ENCODE assay signal across 23 cellular contexts in the genomic region with DNA sequence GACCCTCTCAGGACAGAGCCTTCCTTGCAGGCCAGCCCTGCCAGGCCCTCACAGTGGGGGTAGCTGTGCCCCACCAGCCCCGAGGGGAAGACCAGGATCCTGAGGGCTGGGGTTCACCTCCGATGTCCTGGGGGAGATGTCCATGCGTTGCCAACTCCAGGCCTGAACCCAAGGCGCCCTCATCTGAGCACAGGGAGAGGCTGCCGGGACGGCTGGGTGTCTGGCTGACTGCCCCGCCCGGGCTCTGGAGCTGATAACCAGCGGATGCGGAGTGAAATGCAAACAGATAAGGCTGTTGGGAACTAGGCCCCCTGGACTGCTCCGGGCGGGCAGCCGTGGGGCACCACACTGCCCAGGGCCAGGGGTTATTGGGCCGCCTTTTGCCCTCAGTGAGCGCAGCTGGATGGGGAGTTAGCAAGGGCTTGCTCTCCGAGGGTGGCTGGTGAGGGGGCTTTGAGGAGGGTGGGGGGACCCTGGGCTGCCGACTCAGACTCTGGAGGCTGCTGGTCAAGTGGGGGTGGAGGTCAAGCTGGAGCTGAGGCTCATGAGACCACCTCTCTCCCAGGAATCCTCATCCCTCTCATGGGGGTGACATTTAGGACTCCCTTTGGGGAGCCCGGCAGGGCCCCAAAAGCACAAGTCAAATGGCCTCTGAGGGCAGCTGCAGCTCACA. TPM values are rescaled to one million over a fixed set of nuclear protein-coding genes. Genes with fewer than 3 reads are reported as not detected.
A peak's percentile ranks its signal among the peaks of the same experiment; 100 is the strongest.
DNase-seq lines count a peak whose midpoint lies in the region; ATAC-seq, FAIRE-seq and TF ChIP-seq lines count a peak whose summit lies in the region.
"Had no signal": no experiment of that assay in that cellular context is flagged by ENCODE, and none has a peak within 500 bp of the region (broad histone marks: within the 10 kb centered on the region; RNA-seq: fewer than 3 reads in every experiment).

No MANE protein-coding gene starts in this region.

- TF ChIP-seq CTCF in natural killer cell (IDR thresholded peaks at IDR 0.05) (no peak), chondrocyte (IDR thresholded peaks at IDR 0.05) (no peak), HepG2 (CRISPR knock-in tag; IDR thresholded peaks at IDR 0.05) (peak; percentile 64), smooth muscle cell (IDR thresholded peaks at IDR 0.05; ENCODE audit: borderline replicate concordance, insufficient read depth, poor library complexity, severe bottlenecking) (no peak)

- H3K79me2 ChIP-seq in HepG2 (ENCODE audit: insufficient read depth, low read length) = no peaks in the 10 kb centered on the region
- no peaks in the 10 kb centered on the region for H3K79me2 ChIP-seq in smooth muscle cell (ENCODE audit: low read depth)

- TF ChIP-seq POLR2A in HepG2 (IDR thresholded peaks at IDR 0.05; ENCODE audit: insufficient read depth in 1 of 2, low read depth in 2 of 2, low read length in 2 of 2) = no peak

- TF ChIP-seq EP300 in HepG2 (IDR thresholded peaks at IDR 0.05; ENCODE audit: low read depth in 2 of 2, low read length in 2 of 2) (no peak), HepG2 (CRISPR knock-in tag; IDR thresholded peaks at IDR 0.05; ENCODE audit: borderline replicate concordance) (no peak)

- no peaks in the 10 kb centered on the region for H4K20me1 ChIP-seq in HepG2 (ENCODE audit: insufficient read depth, low read length)
- H4K20me1 ChIP-seq in smooth muscle cell (ENCODE audit: low read depth) = no peaks in the 10 kb centered on the region

- in situ Hi-C loops in HepG2 (cut with HindIII; ENCODE audit: extremely low pct_ligation_motif_present, low pct_unique_long_range_greater_than_20kb) = no loop called here

- peaks cover 3 to 8% of the 10 kb centered on the region in 2 donors for H3K4me1 Mint-ChIP-seq in natural killer cell treated with Interleukin-12 subunit alpha and Interleukin-12 subunit beta and Interleukin-15 and Interleukin-18, amount 100 ng/mL, for 72 hours (ENCODE audit: low read depth in 2 of 2)
- H3K4me1 Mint-ChIP-seq in natural killer cell (peaks cover 12% of the 10 kb centered on the region in 2 donors), chondrocyte (ENCODE audit: low read depth) (no peaks in the 10 kb centered on the region)
- H3K4me1 Mint-ChIP-seq in activated naive CD4-positive, alpha-beta T cell treated with anti-CD3 and anti-CD28 coated beads, Interleukin-2, amount 10 ng/mL, durations not matched to agents 7 days and 5 days = no peaks in the 10 kb centered on the region
- H3K4me1 Mint-ChIP-seq: activated naive CD8-positive, alpha-beta T cell treated with anti-CD3 and anti-CD28 coated beads, Interleukin-2, amount 50 U/mL, for 24 hours; stimulated activated naive CD8-positive, alpha-beta T cell treated with anti-CD3 and anti-CD28 coated beads, Interleukin-15, amount 100 ng/mL, for 72 hours had no signal

- H3K36me3 Mint-ChIP-seq in natural killer cell treated with Interleukin-12 subunit alpha and Interleukin-12 subunit beta and Interleukin-15 and Interleukin-18, amount 100 ng/mL, for 72 hours = no peaks in the 10 kb centered on the region
- H3K36me3 Mint-ChIP-seq in natural killer cell (no peaks in the 10 kb centered on the region), chondrocyte (ENCODE audit: low read depth) (peaks cover 3% of the 10 kb centered on the region)
- no peaks in the 10 kb centered on the region for H3K36me3 Mint-ChIP-seq in activated naive CD4-positive, alpha-beta T cell treated with anti-CD3 and anti-CD28 coated beads, Interleukin-2, amount 10 ng/mL, durations not matched to agents 7 days and 5 days
- H3K36me3 Mint-ChIP-seq: naive thymus-derived CD4-positive, alpha-beta T cell had no signal

- no TSS peak for BruUV-seq in HepG2 (replicated peaks; lab: Mats Ljungman, UMichigan)

- H3K4me2 ChIP-seq in HepG2 (ENCODE audit: low read depth, low read length) (no peak overlapping the region), smooth muscle cell (no peak overlapping the region)

- no peak overlapping the region for H3K27ac Mint-ChIP-seq in natural killer cell treated with Interleukin-12 subunit alpha and Interleukin-12 subunit beta and Interleukin-15 and Interleukin-18, amount 100 ng/mL, for 72 hours
- H3K27ac Mint-ChIP-seq in natural killer cell (no peak overlapping the region), chondrocyte (ENCODE audit: unreplicated experiment) (no peak overlapping the region)
- no peak overlapping the region for H3K27ac Mint-ChIP-seq in activated naive CD4-positive, alpha-beta T cell treated with anti-CD3 and anti-CD28 coated beads, Interleukin-2, amount 10 ng/mL, durations not matched to agents 7 days and 5 days
- H3K27ac Mint-ChIP-seq: activated CD8-positive, alpha-beta T cell treated with anti-CD3 and anti-CD28 coated beads, Interleukin-2, amount 10 ng/mL, durations not matched to agents 7 days and 5 days; activated naive CD8-positive, alpha-beta T cell treated with anti-CD3 and anti-CD28 coated beads, Interleukin-2, amount 50 U/mL, for 24 hours; activated T-cell treated with anti-CD3 and anti-CD28 coated beads, Interleukin-2, amount 50 U/mL, for 72 hours; effector memory CD8-positive, alpha-beta T cell; naive thymus-derived CD4-positive, alpha-beta T cell; stimulated activated naive CD8-positive, alpha-beta T cell treated with anti-CD3 and anti-CD28 coated beads, Interleukin-15, amount 100 ng/mL, for 72 hours had no signal

- H3K27ac ChIP-seq in HepG2 (ENCODE audit: extremely low read length, insufficient read depth, low read length) = no peak overlapping the region
- no peak overlapping the region for H3K27ac ChIP-seq in smooth muscle cell (ENCODE audit: low read depth)
- H3K27ac ChIP-seq: vagina, WERI-Rb-1 had no signal

- H3K4me3 Mint-ChIP-seq in natural killer cell treated with Interleukin-12 subunit alpha and Interleukin-12 subunit beta and Interleukin-15 and Interleukin-18, amount 100 ng/mL, for 72 hours = no peak overlapping the region
- H3K4me3 Mint-ChIP-seq in natural killer cell (no peak overlapping the region), chondrocyte (ENCODE audit: unreplicated experiment) (no peak overlapping the region)
- H3K4me3 Mint-ChIP-seq in activated naive CD4-positive, alpha-beta T cell treated with anti-CD3 and anti-CD28 coated beads, Interleukin-2, amount 10 ng/mL, durations not matched to agents 7 days and 5 days = no peak overlapping the region
- H3K4me3 Mint-ChIP-seq: activated CD8-positive, alpha-beta T cell treated with anti-CD3 and anti-CD28 coated beads, Interleukin-2, amount 10 ng/mL, durations not matched to agents 7 days and 5 days; activated naive CD8-positive, alpha-beta T cell treated with anti-CD3 and anti-CD28 coated beads, Interleukin-2, amount 50 U/mL, for 24 hours; activated T-cell treated with anti-CD3 and anti-CD28 coated beads, Interleukin-2, amount 50 U/mL, for 72 hours; effector memory CD8-positive, alpha-beta T cell; naive thymus-derived CD4-positive, alpha-beta T cell; stimulated activated naive CD8-positive, alpha-beta T cell treated with anti-CD3 and anti-CD28 coated beads, Interleukin-15, amount 100 ng/mL, for 72 hours had no signal

- H3K9me3 ChIP-seq in HepG2 (ENCODE audit: low read length) (no peaks in the 10 kb centered on the region), smooth muscle cell (replicated peaks; ENCODE audit: low read depth) (no peaks in the 10 kb centered on the region)
- H3K9me3 ChIP-seq: vagina had no signal

- peaks cover 5 to 7% of the 10 kb centered on the region in 2 donors for H3K27me3 Mint-ChIP-seq in natural killer cell treated with Interleukin-12 subunit alpha and Interleukin-12 subunit beta and Interleukin-15 and Interleukin-18, amount 100 ng/mL, for 72 hours
- no peaks in the 10 kb centered on the region for H3K27me3 Mint-ChIP-seq in natural killer cell (ENCODE audit: low read depth in 2 of 2)
- H3K27me3 Mint-ChIP-seq in chondrocyte (ENCODE audit: low read depth) = peaks cover 15% of the 10 kb centered on the region
- H3K27me3 Mint-ChIP-seq in activated naive CD4-positive, alpha-beta T cell treated with anti-CD3 and anti-CD28 coated beads, Interleukin-2, amount 10 ng/mL, durations not matched to agents 7 days and 5 days = peaks cover 11% of the 10 kb centered on the region

- no peak overlapping the region for H2AFZ ChIP-seq in HepG2 (ENCODE audit: low read length)
- no peak overlapping the region for H2AFZ ChIP-seq in smooth muscle cell (ENCODE audit: low read depth)

- H3K4me1 ChIP-seq in HepG2 (ENCODE audit: insufficient read depth, low read length) (peaks cover 9% of the 10 kb centered on the region), smooth muscle cell (ENCODE audit: low read depth) (no peaks in the 10 kb centered on the region)
- H3K4me1 ChIP-seq: vagina had no signal

- H3K27me3 ChIP-seq in HepG2 (ENCODE audit: control insufficient read depth in 1 of 2, insufficient read depth in 2 of 2, low read length in 2 of 2) = peaks cover 11 to 82% of the 10 kb centered on the region in 2 experiments; a peak in 4 of 5 replicates
- H3K27me3 ChIP-seq in smooth muscle cell (ENCODE audit: low read depth) = peaks cover 5% of the 10 kb centered on the region
- H3K27me3 ChIP-seq: vagina had no signal

- 0 out of 2 replicates have a peak, but pooled peaks have one; percentile 23 for TF ChIP-seq RAD21 in HepG2 (CRISPR knock-in tag; IDR thresholded peaks at IDR 0.05)

- no peak for ATAC-seq in natural killer cell treated with Interleukin-12 subunit alpha and Interleukin-12 subunit beta and Interleukin-15 and Interleukin-18, amount 100 ng/mL, for 72 hours
- no peak for ATAC-seq in natural killer cell
- ATAC-seq in HepG2 = peak; percentile 73
- no peak for ATAC-seq in HG02938 (IDR thresholded peaks at IDR 0.05; ENCODE audit: unreplicated experiment)
- no peak for ATAC-seq in GM21529 (IDR thresholded peaks at IDR 0.05; ENCODE audit: unreplicated experiment)
- ATAC-seq: activated CD8-positive, alpha-beta T cell treated with anti-CD3 and anti-CD28 coated beads, Interleukin-2, amount 10 ng/mL, durations not matched to agents 7 days and 5 days; activated naive CD8-positive, alpha-beta T cell treated with anti-CD3 and anti-CD28 coated beads, Interleukin-2, amount 50 U/mL, for 24 hours; activated T-cell treated with anti-CD3 and anti-CD28 coated beads, Interleukin-2, amount 50 U/mL, for 72 hours; effector memory CD8-positive, alpha-beta T cell; stimulated activated naive CD8-positive, alpha-beta T cell treated with anti-CD3 and anti-CD28 coated beads, Interleukin-15, amount 100 ng/mL, for 72 hours had no signal

- H3K36me3 ChIP-seq in HepG2 (replicated peaks in 1 of 2; ENCODE audit: control insufficient read depth in 1 of 2, insufficient read depth in 2 of 2, low read length in 2 of 2) = no peaks in the 10 kb centered on the region
- no peaks in the 10 kb centered on the region for H3K36me3 ChIP-seq in smooth muscle cell (ENCODE audit: low read depth)
- H3K36me3 ChIP-seq: vagina, WERI-Rb-1 had no signal

- no peaks in the 10 kb centered on the region for H3F3A ChIP-seq in smooth muscle cell (ENCODE audit: low read depth)

- CTCF ChIA-PET in HepG2 (lab: Yijun Ruan, JAX; ENCODE audit: low intra/inter-chr PET ratio, low total read pairs) = no interaction called here
- CTCF ChIA-PET in activated naive CD4-positive, alpha-beta T cell treated with anti-CD3 and anti-CD28 coated beads, Interleukin-2, amount 10 ng/mL, durations not matched to agents 7 days and 5 days (lab: Charles Lee) = interaction anchor here (1.6 kb wide), 1 partner anchor 9 kb away, joined by 5 read pairs; no protein-coding TSS in a partner anchor

- no peak overlapping the region for H3K9ac ChIP-seq in HepG2 (ENCODE audit: insufficient read depth, low read depth, low read length)
- H3K9ac ChIP-seq in smooth muscle cell (ENCODE audit: low read depth) = no peak overlapping the region

- no peak overlapping the region; a peak in 1 of 6 replicates for H3K4me3 ChIP-seq in HepG2 (replicated peaks in 1 of 3; ENCODE audit: insufficient read depth in 1 of 3, low read depth in 2 of 3, low read length in 3 of 3)
- no peak overlapping the region for H3K4me3 ChIP-seq in smooth muscle cell
- H3K4me3 ChIP-seq: vagina had no signal

- peak; percentile 58 for DNase-seq in natural killer cell treated with Interleukin-12 subunit alpha and Interleukin-12 subunit beta and Interleukin-15 and Interleukin-18, amount 100 ng/mL, for 72 hours (ENCODE audit: low spot score)
- DNase-seq in natural killer cell = no peak
- peak; percentile 89 for DNase-seq in chondrocyte (ENCODE audit: low spot score)
- DNase-seq in HepG2 (ENCODE audit: low spot score) = peak; percentile 35
- no peak for DNase-seq in smooth muscle cell (lab: John Stamatoyannopoulos, UW; ENCODE audit: unreplicated experiment)
- DNase-seq in activated naive CD4-positive, alpha-beta T cell treated with anti-CD3 and anti-CD28 coated beads, Interleukin-2, amount 10 ng/mL, durations not matched to agents 7 days and 5 days = no peak
- DNase-seq: activated CD8-positive, alpha-beta T cell treated with anti-CD3 and anti-CD28 coated beads, Interleukin-2, amount 10 ng/mL, durations not matched to agents 7 days and 5 days; activated naive CD8-positive, alpha-beta T cell treated with anti-CD3 and anti-CD28 coated beads, Interleukin-2, amount 50 U/mL, for 24 hours; activated T-cell treated with anti-CD3 and anti-CD28 coated beads, Interleukin-2, amount 50 U/mL, for 72 hours; COR-L47; effector memory CD8-positive, alpha-beta T cell; KG1; naive thymus-derived CD4-positive, alpha-beta T cell; NCI-H1436 treated with DMSO at 0.1 percent for 48 hours; NCI-H446; stimulated activated naive CD8-positive, alpha-beta T cell treated with anti-CD3 and anti-CD28 coated beads, Interleukin-15, amount 100 ng/mL, for 72 hours; WERI-Rb-1 had no signal

- no peak for FAIRE-seq in HepG2 (lab: Jason Lieb, UNC)

- intact Hi-C loops in natural killer cell (cut with micrococcal nuclease) = no loop called here
- intact Hi-C loops in HepG2 (cut with micrococcal nuclease; ENCODE audit: unreplicated experiment) = no loop called here

- WGBS in HepG2 (ENCODE audit: low lambda C conversion rate) = no CpG with 5 or more reads among the region's 18 CpGs
- 75% methylated on average over 18 of the region's 18 CpGs for WGBS in smooth muscle cell (ENCODE audit: low lambda C conversion rate)

- H3K9me3 Mint-ChIP-seq in natural killer cell treated with Interleukin-12 subunit alpha and Interleukin-12 subunit beta and Interleukin-15 and Interleukin-18, amount 100 ng/mL, for 72 hours = no peaks in the 10 kb centered on the region
- no peaks in the 10 kb centered on the region for H3K9me3 Mint-ChIP-seq in natural killer cell
- peaks cover 5% of the 10 kb centered on the region for H3K9me3 Mint-ChIP-seq in chondrocyte (ENCODE audit: low read depth)
- H3K9me3 Mint-ChIP-seq in activated naive CD4-positive, alpha-beta T cell treated with anti-CD3 and anti-CD28 coated beads, Interleukin-2, amount 10 ng/mL, durations not matched to agents 7 days and 5 days = no peaks in the 10 kb centered on the region
- H3K9me3 Mint-ChIP-seq: activated naive CD8-positive, alpha-beta T cell treated with anti-CD3 and anti-CD28 coated beads, Interleukin-2, amount 50 U/mL, for 24 hours; activated T-cell treated with anti-CD3 and anti-CD28 coated beads, Interleukin-2, amount 50 U/mL, for 72 hours; effector memory CD8-positive, alpha-beta T cell; naive thymus-derived CD4-positive, alpha-beta T cell; stimulated activated naive CD8-positive, alpha-beta T cell treated with anti-CD3 and anti-CD28 coated beads, Interleukin-15, amount 100 ng/mL, for 72 hours had no signal

- POLR2A ChIA-PET in HepG2 (lab: Yijun Ruan, JAX) = no interaction called here

RNA-seq across cellular contexts. Expression of a gene that starts 5.6 kb away (rescaled TPM):
- not detected for total RNA-seq in natural killer cell treated with Interleukin-12 subunit alpha and Interleukin-12 subunit beta and Interleukin-15 and Interleukin-18, amount 100 ng/mL, for 72 hours
- total RNA-seq in natural killer cell (not detected), chondrocyte (not detected in 3 replicates), HepG2 (2016; rRNA removed; fragmentation: Illumina TruSeq; extraction: Trizol) (not detected in 2 replicates), smooth muscle cell (not detected in 2 replicates)
- total RNA-seq in HepG2 (2016; cell fraction: cytosol; rRNA removed; fragmentation: Illumina TruSeq; extraction: Trizol; ENCODE audit: low read depth) = not detected in 2 replicates
- not detected in 2 replicates for total RNA-seq in HepG2 (2016; cell fraction: insoluble cytoplasmic fraction; rRNA removed; fragmentation: Illumina TruSeq; extraction: Trizol)
- total RNA-seq in HepG2 (2016; cell fraction: membrane; rRNA removed; fragmentation: Illumina TruSeq; extraction: Trizol) = not detected in 2 replicates
- total RNA-seq in HepG2 (2016; cell fraction: nucleus; rRNA removed; fragmentation: Illumina TruSeq; extraction: Trizol) = not detected in 2 replicates
- polyA plus RNA-seq in HepG2 (2011; rRNA removed) (not detected in 2 replicates), smooth muscle cell (0.39 TPM in 1 of 2 replicates, not detected in the other)
- not detected in 2 replicates for polyA plus RNA-seq in HepG2 (2011; cell fraction: cytosol; rRNA removed)
- polyA plus RNA-seq in HepG2 (2011; cell fraction: nucleus; rRNA removed) = not detected in 2 replicates
- polyA plus RNA-seq in HepG2 (2012) = 0.03 and 0.08 TPM in 2 replicates
- polyA plus RNA-seq in HepG2 (2016; cell fraction: cytosol; fragmentation: Illumina TruSeq; extraction: Trizol; ENCODE audit: low read depth) = not detected in 2 replicates
- polyA plus RNA-seq in HepG2 (2016; cell fraction: insoluble cytoplasmic fraction; fragmentation: Illumina TruSeq; extraction: Trizol; ENCODE audit: low read depth) = not detected in 2 replicates
- polyA plus RNA-seq in HepG2 (2016; cell fraction: membrane; fragmentation: Illumina TruSeq; extraction: Trizol; ENCODE audit: low read depth) = not detected in 2 replicates
- polyA plus RNA-seq in HepG2 (2016; cell fraction: nucleus; fragmentation: Illumina TruSeq; extraction: Trizol; ENCODE audit: insufficient read depth, low read depth) = not detected in 2 replicates
- polyA minus RNA-seq in HepG2 (2011; rRNA and poly(A)+ RNA removed; ENCODE audit: low replicate concordance) = not detected in 2 replicates
- polyA minus RNA-seq in HepG2 (2011; cell fraction: cytosol; rRNA and poly(A)+ RNA removed) = not detected in 2 replicates
- not detected in 2 replicates for polyA minus RNA-seq in HepG2 (2011; cell fraction: nucleus; rRNA and poly(A)+ RNA removed)
- total RNA-seq: activated CD8-positive, alpha-beta T cell treated with anti-CD3 and anti-CD28 coated beads, Interleukin-2, amount 10 ng/mL, durations not matched to agents 7 days and 5 days; activated T-cell treated with anti-CD3 and anti-CD28 coated beads, Interleukin-2, amount 50 U/mL, for 72 hours; lower leg skin; naive thymus-derived CD4-positive, alpha-beta T cell; OCI-LY7; pulmonary artery endothelial cell; vagina had no signal
- polyA plus RNA-seq: naive thymus-derived CD4-positive, alpha-beta T cell had no signal

RNA-seq across cellular contexts. Expression of a gene that starts 32.6 kb away (rescaled TPM):
- total RNA-seq in natural killer cell treated with Interleukin-12 subunit alpha and Interleukin-12 subunit beta and Interleukin-15 and Interleukin-18, amount 100 ng/mL, for 72 hours = not detected
- total RNA-seq in natural killer cell (not detected), chondrocyte (not detected in 3 replicates), HepG2 (2016; rRNA removed; fragmentation: Illumina TruSeq; extraction: Trizol) (not detected in 2 replicates), smooth muscle cell (not detected in 2 replicates)
- total RNA-seq in HepG2 (2016; cell fraction: cytosol; rRNA removed; fragmentation: Illumina TruSeq; extraction: Trizol; ENCODE audit: low read depth) = not detected in 2 replicates
- not detected in 2 replicates for total RNA-seq in HepG2 (2016; cell fraction: insoluble cytoplasmic fraction; rRNA removed; fragmentation: Illumina TruSeq; extraction: Trizol)
- total RNA-seq in HepG2 (2016; cell fraction: membrane; rRNA removed; fragmentation: Illumina TruSeq; extraction: Trizol) = not detected in 2 replicates
- not detected in 2 replicates for total RNA-seq in HepG2 (2016; cell fraction: nucleus; rRNA removed; fragmentation: Illumina TruSeq; extraction: Trizol)
- polyA plus RNA-seq in HepG2 (2011; rRNA removed) (under 0.01 TPM in 1 of 2 replicates, not detected in the other), smooth muscle cell (0.05 TPM in 1 of 2 replicates, not detected in the other)
- not detected in 2 replicates for polyA plus RNA-seq in HepG2 (2011; cell fraction: cytosol; rRNA removed)
- under 0.01 and 0.02 TPM in 2 replicates for polyA plus RNA-seq in HepG2 (2011; cell fraction: nucleus; rRNA removed)
- polyA plus RNA-seq in HepG2 (2012) = not detected in 2 replicates
- polyA plus RNA-seq in HepG2 (2016; cell fraction: cytosol; fragmentation: Illumina TruSeq; extraction: Trizol; ENCODE audit: low read depth) = not detected in 2 replicates
- not detected in 2 replicates for polyA plus RNA-seq in HepG2 (2016; cell fraction: insoluble cytoplasmic fraction; fragmentation: Illumina TruSeq; extraction: Trizol; ENCODE audit: low read depth)
- not detected in 2 replicates for polyA plus RNA-seq in HepG2 (2016; cell fraction: membrane; fragmentation: Illumina TruSeq; extraction: Trizol; ENCODE audit: low read depth)
- not detected in 2 replicates for polyA plus RNA-seq in HepG2 (2016; cell fraction: nucleus; fragmentation: Illumina TruSeq; extraction: Trizol; ENCODE audit: insufficient read depth, low read depth)
- polyA minus RNA-seq in HepG2 (2011; rRNA and poly(A)+ RNA removed; ENCODE audit: low replicate concordance) = 0.22 TPM in 1 of 2 replicates, not detected in the other
- polyA minus RNA-seq in HepG2 (2011; cell fraction: cytosol; rRNA and poly(A)+ RNA removed) = not detected in 2 replicates
- not detected in 2 replicates for polyA minus RNA-seq in HepG2 (2011; cell fraction: nucleus; rRNA and poly(A)+ RNA removed)
- total RNA-seq: activated CD8-positive, alpha-beta T cell treated with anti-CD3 and anti-CD28 coated beads, Interleukin-2, amount 10 ng/mL, durations not matched to agents 7 days and 5 days; activated T-cell treated with anti-CD3 and anti-CD28 coated beads, Interleukin-2, amount 50 U/mL, for 72 hours; naive thymus-derived CD4-positive, alpha-beta T cell; OCI-LY7; pulmonary artery endothelial cell; vagina had no signal
- polyA plus RNA-seq: naive thymus-derived CD4-positive, alpha-beta T cell had no signal

Comparison
In these comparisons a context has a peak if more than half of its experiments do, and no peak if none do; other contexts are left out.
1. DNase-seq: peak in natural killer cell treated with Interleukin-12 subunit alpha and Interleukin-12 subunit beta and Interleukin-15 and Interleukin-18, amount 100 ng/mL, for 72 hours (single experiment), chondrocyte (single experiment) and HepG2 (single experiment); none in natural killer cell (single experiment), smooth muscle cell (single experiment) and activated naive CD4-positive, alpha-beta T cell treated with anti-CD3 and anti-CD28 coated beads, Interleukin-2, amount 10 ng/mL, durations not matched to agents 7 days and 5 days (single experiment).